In genomic region chr12:77995436-77996167, GRCh38 we compare ENCODE assay signal across 9 cellular contexts.
DNase-seq lines count a peak whose midpoint lies in the region; ATAC-seq and TF ChIP-seq lines count a peak whose summit lies in the region.
"Had no signal": no experiment of that assay in that cellular context is flagged by ENCODE, and none has a peak within 500 bp of the region (broad histone marks: within the 10 kb centered on the region; RNA-seq: fewer than 3 reads in every experiment).

No MANE protein-coding gene starts in this region.

- peak; percentile 80 for ATAC-seq in GM19328 (IDR thresholded peaks at IDR 0.05; ENCODE audit: unreplicated experiment)
- ATAC-seq in HG03095 (IDR thresholded peaks at IDR 0.05; ENCODE audit: unreplicated experiment): peak; percentile 83
- no peak for ATAC-seq in left cardiac atrium

- DNase-seq in AG08396 (ENCODE audit: low spot score) (peak; percentile 46), astrocyte of the cerebellum (ENCODE audit: low read depth) (peak; percentile 82), left cardiac atrium (no peak), mesothelial cell of epicardium (ENCODE audit: low spot score in 2 of 2, unreplicated experiment in 2 of 2) (no peak), nucleus accumbens (lab: John Stamatoyannopoulos, UW) (no peak), SIG-M5 treated with dmso at 0.1 percent for 504 hours (lab: John Stamatoyannopoulos, UW; ENCODE audit: unreplicated experiment) (no peak)

- TF ChIP-seq CTCF in astrocyte of the cerebellum (IDR thresholded peaks at IDR 0.05; ENCODE audit: low read depth, low read length, missing control alignments): no peak
- TF ChIP-seq CTCF in mesothelial cell of epicardium (IDR thresholded peaks at IDR 0.05; ENCODE audit: unreplicated experiment): no peak

- no peaks in the 10 kb centered on the region for H3K27me3 Mint-ChIP-seq in mesothelial cell of epicardium (ENCODE audit: low read depth)

- H3K27ac Mint-ChIP-seq in mesothelial cell of epicardium: no peak overlapping the region

- intact Hi-C loops in left cardiac atrium (cut with DNase I): loop anchor here in 1 of 2 donors (5.0 kb wide), 1 partner anchor 122 kb away; no protein-coding TSS in a partner anchor

- H3K4me3 ChIP-seq in astrocyte of the cerebellum (ENCODE audit: low read depth, low read length): no peak overlapping the region
- H3K4me3 ChIP-seq: SK-N-MC had no signal

- H3K36me3 Mint-ChIP-seq in mesothelial cell of epicardium: no peaks in the 10 kb centered on the region

- H3K4me3 Mint-ChIP-seq in mesothelial cell of epicardium: no peak overlapping the region

- in situ Hi-C loops in astrocyte of the cerebellum (cut with HindIII; ENCODE audit: low sequenced_read_pairs): no loop called here

- peaks cover 2% of the 10 kb centered on the region for H3K4me1 Mint-ChIP-seq in mesothelial cell of epicardium

- peaks cover 7% of the 10 kb centered on the region for H3K9me3 Mint-ChIP-seq in mesothelial cell of epicardium

Comparison
In these comparisons a context has a peak if more than half of its experiments do, and no peak if none do; other contexts are left out.
1. DNase-seq: peak in AG08396 (single experiment) and astrocyte of the cerebellum (single experiment); none in left cardiac atrium (single experiment), mesothelial cell of epicardium (0 of 2), nucleus accumbens (0 of 56) and SIG-M5 treated with dmso at 0.1 percent for 504 hours (single experiment).
2. ATAC-seq: peak in GM19328 (single experiment) and HG03095 (single experiment); none in left cardiac atrium (0 of 2).